8 cellular contexts compared by ENCODE assay signal in genomic region chr7:27774717-27775328, GRCh38. TPM values are rescaled to one million over a fixed set of nuclear protein-coding genes. Genes with fewer than 3 reads are reported as not detected.
DNase-seq lines count a peak whose midpoint lies in the region; ATAC-seq, FAIRE-seq and TF ChIP-seq lines count a peak whose summit lies in the region.

No MANE protein-coding gene starts in this region.

- TF ChIP-seq CTCF in pancreas (IDR thresholded peaks at IDR 0.05), result peak in 3 of 4 donors; percentile 20 to 38 (median 37)

- no peak overlapping the region for H3K4me3 ChIP-seq in pancreas

- FAIRE-seq in endometrium (lab: Jason Lieb, UNC), result peak; percentile 77
- FAIRE-seq in pancreas (lab: Jason Lieb, UNC), result peak; percentile 96
- no peak for FAIRE-seq in GM12891 (lab: Jason Lieb, UNC)

- peaks cover 0 to 4% (median 0%) of the 10 kb centered on the region in 3 donors for H3K4me1 ChIP-seq in pancreas

- ATAC-seq in pancreas (peak in 3 of 4 donors; percentile 60 to 66 (median 66)), esophagus mucosa (no peak), HG02885 (IDR thresholded peaks at IDR 0.05; ENCODE audit: poor library complexity, unreplicated experiment) (no peak)

- H3K36me3 ChIP-seq in pancreas, result no peaks in the 10 kb centered on the region

- H3K27me3 ChIP-seq in pancreas, result no peaks in the 10 kb centered on the region

- DNase-seq in EH (ENCODE audit: low read depth) (peak; percentile 64), NCI-H1694 (lab: John Stamatoyannopoulos, UW) (peak; percentile 30), pancreas (no peak), GM12891 (ENCODE audit: insufficient read length, low spot score) (no peak), mesenteric fat pad (ENCODE audit: low spot score) (no peak)

- H3K9me3 ChIP-seq in pancreas, result no peaks in the 10 kb centered on the region

- no peak for TF ChIP-seq POLR2A in GM12891 (IDR thresholded peaks at IDR 0.05; ENCODE audit: low read depth, low read length)

- intact Hi-C loops in pancreas (cut with DNase I), result loop anchor here in 1 of 3 donors (5.0 kb wide), 1 partner anchor 242 kb away; no protein-coding TSS in a partner anchor

- H3K27ac ChIP-seq in pancreas, result no peak overlapping the region

- WGBS in pancreas, 2 donors, result 24 to 37% methylated on average over 2 of the region's 2 CpGs

TF ChIP-seq in GM12891, 5 proteins besides CTCF, POLR2A, EP300 and RAD21:
- TF ChIP-seq POLR2AphosphoS5 (IDR thresholded peaks at IDR 0.05; ENCODE audit: low read depth, low read length) (no peak), POU2F2 (IDR thresholded peaks at IDR 0.05; ENCODE audit: low read depth, low read length) (no peak), TAF1 (IDR thresholded peaks at IDR 0.05; ENCODE audit: low read depth, low read length) (no peak), PAX5 (IDR thresholded peaks at IDR 0.05; ENCODE audit: insufficient read depth, low read length, severe bottlenecking) (no peak), SPI1 (IDR thresholded peaks at IDR 0.05; ENCODE audit: low read depth, low read length) (no peak)

RNA-seq across cellular contexts. Expression of gene TAX1BP1, which starts 34.9 kb away (rescaled TPM):
- total RNA-seq in pancreas, result 10 to 100 TPM; 43.3 to 64.6 (median 49.1) TPM
- 10 to 100 TPM; 28.3 to 41.5 TPM for polyA plus RNA-seq in pancreas
- total RNA-seq in esophagus mucosa, result 68.8 TPM
- 57.5 TPM for polyA plus RNA-seq in GM12891 (2012; ENCODE audit: low read depth, missing spikeins)
- total RNA-seq in mesenteric fat pad, result 82.5 TPM

Comparison
In these comparisons a context has a peak if more than half of its experiments do, and no peak if none do; other contexts are left out.
1. DNase-seq: peak in EH (single experiment) and NCI-H1694 (single experiment); none in pancreas (0 of 6), GM12891 (single experiment) and mesenteric fat pad (single experiment).
2. ATAC-seq: peak in pancreas (3 of 4); none in esophagus mucosa (single experiment) and HG02885 (single experiment).